Comparison of ENCODE assay signal across 10 cellular contexts in the genomic region with DNA sequence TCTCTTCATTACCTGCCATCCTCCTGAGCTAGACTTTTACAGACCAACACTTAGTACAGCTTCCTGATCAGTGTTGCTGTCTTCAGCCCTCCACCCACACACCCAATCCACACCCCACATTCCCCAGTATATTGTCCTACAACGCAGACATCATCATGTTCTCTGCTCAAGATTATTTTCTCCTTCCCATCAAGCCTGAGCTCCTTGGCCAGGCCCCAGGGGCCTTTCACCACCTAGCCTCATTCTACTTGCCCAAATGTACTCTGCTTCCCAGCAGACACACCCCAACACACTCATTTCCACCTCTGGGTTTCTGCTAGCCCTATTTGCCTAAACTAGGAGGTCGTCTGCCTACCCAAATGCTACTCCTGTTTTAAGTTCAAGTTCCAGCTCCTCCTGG. TPM values are rescaled to one million over a fixed set of nuclear protein-coding genes. Genes with fewer than 3 reads are reported as not detected.
DNase-seq lines count a peak whose midpoint lies in the region; ATAC-seq and TF ChIP-seq lines count a peak whose summit lies in the region.
"Had no signal": no experiment of that assay in that cellular context is flagged by ENCODE, and none has a peak within 500 bp of the region (broad histone marks: within the 10 kb centered on the region; RNA-seq: fewer than 3 reads in every experiment).

No MANE protein-coding gene starts in this region.

- peak; percentile 51 for ATAC-seq in Right ventricle myocardium inferior
- no peak for ATAC-seq in activated naive CD8-positive, alpha-beta T cell treated with anti-CD3 and anti-CD28 coated beads, Interleukin-2, amount 10 ng/mL, durations not matched to agents 7 days and 5 days (ENCODE audit: low read depth)
- ATAC-seq in left colon: peak; percentile 51
- ATAC-seq in HG03469 (IDR thresholded peaks at IDR 0.05; ENCODE audit: unreplicated experiment): no peak
- ATAC-seq in GM21381 (IDR thresholded peaks at IDR 0.05; ENCODE audit: unreplicated experiment): no peak

- DNase-seq in Right ventricle myocardium inferior (ENCODE audit: missing footprints): no peak
- no peak for DNase-seq in cardiac septum (ENCODE audit: low spot score)
- DNase-seq in activated naive CD8-positive, alpha-beta T cell treated with anti-CD3 and anti-CD28 coated beads, Interleukin-2, amount 10 ng/mL, durations not matched to agents 7 days and 5 days: no peak
- DNase-seq in left colon: no peak
- DNase-seq in type B pancreatic cell (ENCODE audit: extremely low spot score, unreplicated experiment): no peak
- no peak for DNase-seq in posterior cingulate gyrus
- DNase-seq: NCI-H2081 treated with DMSO at 0.1 percent for 48 hours, nephron progenitor cell had no signal

- no peaks in the 10 kb centered on the region for H3K36me3 Mint-ChIP-seq in activated naive CD8-positive, alpha-beta T cell treated with anti-CD3 and anti-CD28 coated beads, Interleukin-2, amount 10 ng/mL, durations not matched to agents 7 days and 5 days
- H3K36me3 Mint-ChIP-seq in type B pancreatic cell: no peaks in the 10 kb centered on the region

- POLR2A ChIA-PET in activated naive CD8-positive, alpha-beta T cell treated with anti-CD3 and anti-CD28 coated beads, Interleukin-2, amount 10 ng/mL, durations not matched to agents 7 days and 5 days (lab: Charles Lee): interaction anchor here (1.2 kb wide), 1 partner anchor 38 kb away, joined by 5 read pairs; no protein-coding TSS in a partner anchor

- intact Hi-C loops in Right ventricle myocardium inferior (cut with DNase I): no loop called here
- intact Hi-C loops in cardiac septum (cut with DNase I): no loop called here
- intact Hi-C loops in left colon (cut with DNase I, micrococcal nuclease): no loop called here
- intact Hi-C loops in posterior cingulate gyrus (cut with DNase I): loop anchor here (5.0 kb wide), 1 partner anchor 38 kb away; a partner anchor contains a TSS

- H3K4me1 Mint-ChIP-seq in activated naive CD8-positive, alpha-beta T cell treated with anti-CD3 and anti-CD28 coated beads, Interleukin-2, amount 10 ng/mL, durations not matched to agents 7 days and 5 days: peaks cover 26% of the 10 kb centered on the region
- H3K4me1 Mint-ChIP-seq in type B pancreatic cell (ENCODE audit: unreplicated experiment): peaks cover 12% of the 10 kb centered on the region

- no peak for TF ChIP-seq CTCF in type B pancreatic cell (conservative IDR thresholded peaks at IDR 0.05)

- H3K27ac Mint-ChIP-seq in activated naive CD8-positive, alpha-beta T cell treated with anti-CD3 and anti-CD28 coated beads, Interleukin-2, amount 10 ng/mL, durations not matched to agents 7 days and 5 days: peak overlapping the region; percentile 3
- peak overlapping the region; percentile 68 for H3K27ac Mint-ChIP-seq in type B pancreatic cell
- H3K27ac Mint-ChIP-seq: nephron progenitor cell had no signal

- no peaks in the 10 kb centered on the region for H3K27me3 Mint-ChIP-seq in activated naive CD8-positive, alpha-beta T cell treated with anti-CD3 and anti-CD28 coated beads, Interleukin-2, amount 10 ng/mL, durations not matched to agents 7 days and 5 days
- H3K27me3 Mint-ChIP-seq in type B pancreatic cell: peaks cover 4% of the 10 kb centered on the region

- no peaks in the 10 kb centered on the region for H3K9me3 Mint-ChIP-seq in activated naive CD8-positive, alpha-beta T cell treated with anti-CD3 and anti-CD28 coated beads, Interleukin-2, amount 10 ng/mL, durations not matched to agents 7 days and 5 days
- no peaks in the 10 kb centered on the region for H3K9me3 Mint-ChIP-seq in type B pancreatic cell
- H3K9me3 Mint-ChIP-seq: nephron progenitor cell had no signal

- H3K4me3 Mint-ChIP-seq in activated naive CD8-positive, alpha-beta T cell treated with anti-CD3 and anti-CD28 coated beads, Interleukin-2, amount 10 ng/mL, durations not matched to agents 7 days and 5 days: no peak overlapping the region
- no peak overlapping the region for H3K4me3 Mint-ChIP-seq in type B pancreatic cell
- H3K4me3 Mint-ChIP-seq: nephron progenitor cell had no signal

RNA-seq across cellular contexts. Expression of a gene that starts 37.0 kb away (rescaled TPM):
- total RNA-seq in Right ventricle myocardium inferior: 47.9 TPM
- 31.8 TPM for total RNA-seq in cardiac septum
- total RNA-seq in activated naive CD8-positive, alpha-beta T cell treated with anti-CD3 and anti-CD28 coated beads, Interleukin-2, amount 10 ng/mL, durations not matched to agents 7 days and 5 days: 10 to 100 TPM; 13.4 to 17.6 TPM
- 10 to 100 TPM; 48.8 to 58.3 TPM for total RNA-seq in left colon
- total RNA-seq in type B pancreatic cell (ENCODE audit: low replicate concordance): 3.4 and 5.0 TPM in 2 replicates

Comparison
In these comparisons a context has a peak if more than half of its experiments do, and no peak if none do; other contexts are left out.
1. ATAC-seq: peak in Right ventricle myocardium inferior (single experiment) and left colon (single experiment); none in activated naive CD8-positive, alpha-beta T cell treated with anti-CD3 and anti-CD28 coated beads, Interleukin-2, amount 10 ng/mL, durations not matched to agents 7 days and 5 days (single experiment), HG03469 (single experiment) and GM21381 (single experiment).